18 cellular contexts compared by ENCODE assay signal in the genomic region with DNA sequence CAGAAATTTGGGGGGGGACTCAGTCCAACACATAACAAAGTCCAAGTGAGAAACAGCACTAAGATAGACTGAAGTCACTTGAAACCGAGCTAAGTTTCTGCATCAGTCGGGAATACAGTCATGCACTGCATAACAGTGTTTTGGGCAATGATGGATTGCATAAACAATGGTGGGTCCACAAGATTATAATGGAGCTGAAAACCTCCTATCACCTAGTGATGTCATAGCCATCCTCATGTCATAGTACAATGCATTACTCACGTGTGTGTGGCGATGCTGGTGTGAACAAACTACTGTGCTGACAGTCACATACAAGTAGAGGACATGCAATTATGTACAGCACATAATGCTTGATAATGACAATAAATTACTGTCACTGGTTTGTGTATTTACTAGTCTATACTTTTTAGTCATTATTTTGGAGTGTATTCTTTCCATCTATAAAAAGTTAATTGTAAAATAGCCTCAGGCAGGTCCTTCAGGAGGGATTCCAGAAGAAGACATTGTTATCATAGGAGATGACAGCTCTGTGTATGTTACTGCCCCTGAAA.
DNase-seq lines count a peak whose midpoint lies in the region; ATAC-seq and TF ChIP-seq lines count a peak whose summit lies in the region.
"Had no signal": no experiment of that assay in that cellular context is flagged by ENCODE, and none has a peak within 500 bp of the region (broad histone marks: within the 10 kb centered on the region; RNA-seq: fewer than 3 reads in every experiment).

No MANE protein-coding gene starts in this region.

- POLR2A ChIA-PET in Panc1 (lab: Charles Lee), result interaction anchor here (0.6 kb wide), 1 partner anchor 1222 kb away, joined by 4 read pairs; no protein-coding TSS in a partner anchor

- no peaks in the 10 kb centered on the region for H3K36me3 Mint-ChIP-seq in neural crest cell (ENCODE audit: low read depth)
- no peaks in the 10 kb centered on the region for H3K36me3 Mint-ChIP-seq in HFFc6 (ENCODE audit: low read depth)

- no peak overlapping the region for H3K4me3 ChIP-seq in Panc1 (ENCODE audit: low read depth in 2 of 2, low read length in 2 of 2)
- H3K4me3 ChIP-seq: A549 had no signal

- H3K27me3 Mint-ChIP-seq in neural crest cell (ENCODE audit: low read depth) (no peaks in the 10 kb centered on the region), HFFc6 (ENCODE audit: insufficient read depth) (peaks cover 21% of the 10 kb centered on the region; the same call in 1 of the 2 replicates)

- intact Hi-C loops in Panc1 (cut with micrococcal nuclease; ENCODE audit: unreplicated experiment), result no loop called here

- H3K4me1 Mint-ChIP-seq in neural crest cell, result peaks cover 33% of the 10 kb centered on the region
- H3K4me1 Mint-ChIP-seq in HFFc6 (ENCODE audit: low read depth), result peaks cover 6% of the 10 kb centered on the region

- H3K27ac ChIP-seq in Panc1 (ENCODE audit: low read length), result no peak overlapping the region
- H3K27ac ChIP-seq: 22Rv1, A549, C4-2B had no signal

- CTCF ChIA-PET in Panc1 (lab: Charles Lee), result interaction anchor here (0.6 kb wide), 1 partner anchor 480 kb away, joined by 3 read pairs; no protein-coding TSS in a partner anchor

- peak; percentile 3 for DNase-seq in NCI-H2227 treated with DMSO at 0.1 percent for 48 hours (lab: John Stamatoyannopoulos, UW)
- no peak for DNase-seq in NCI-H2227 (lab: John Stamatoyannopoulos, UW; ENCODE audit: unreplicated experiment)
- peak; percentile 31 for DNase-seq in NCI-H226
- DNase-seq in Panc1 (ENCODE audit: low read depth, low spot score), result no peak
- no peak for DNase-seq in neural crest cell (ENCODE audit: low read depth, low spot score)
- no peak for DNase-seq in NOMO-1 treated with DMSO at 0.1 percent for 48 hours (lab: John Stamatoyannopoulos, UW; ENCODE audit: unreplicated experiment)
- DNase-seq in SW480 (ENCODE audit: low spot score), result no peak
- DNase-seq in HFFc6, result no peak
- DNase-seq: AML-193; Calu3; CD4-positive, alpha-beta T cell; DMS79 treated with DMSO at 0.1 percent for 48 hours; GF-D8; GOT3; H7 had no signal

- H3K9me3 Mint-ChIP-seq in neural crest cell (no peaks in the 10 kb centered on the region), HFFc6 (no peaks in the 10 kb centered on the region)
- H3K9me3 Mint-ChIP-seq: CD4-positive, alpha-beta T cell had no signal

- H3K27ac Mint-ChIP-seq in neural crest cell (ENCODE audit: unreplicated experiment), result peak overlapping the region; percentile 28
- no peak overlapping the region for H3K27ac Mint-ChIP-seq in HFFc6
- H3K27ac Mint-ChIP-seq: CD4-positive, alpha-beta T cell had no signal

- H3K36me3 ChIP-seq in Panc1 (ENCODE audit: control insufficient read depth, insufficient read depth, low read length), result no peaks in the 10 kb centered on the region

- H3K4me3 Mint-ChIP-seq in neural crest cell, result no peak overlapping the region
- H3K4me3 Mint-ChIP-seq in HFFc6, result no peak overlapping the region
- H3K4me3 Mint-ChIP-seq: CD4-positive, alpha-beta T cell had no signal

- 0 out of 2 replicates have a peak, but pooled peaks have one; percentile 30 for ATAC-seq in Panc1
- ATAC-seq: A549 had no signal

- no peak for TF ChIP-seq CTCF in Panc1 (IDR thresholded peaks at IDR 0.05)
- TF ChIP-seq CTCF in neural crest cell (conservative IDR thresholded peaks at IDR 0.05), result no peak
- TF ChIP-seq CTCF in HFFc6 (IDR thresholded peaks at IDR 0.05), result no peak

- no TSS peak for BruUV-seq in Panc1 (replicated peaks; lab: Mats Ljungman, UMichigan)

- no peaks in the 10 kb centered on the region for H3K9me3 ChIP-seq in Panc1 (ENCODE audit: control insufficient read depth, insufficient read depth, low read depth, low read length)
- H3K9me3 ChIP-seq: A549 had no signal

- H3K27me3 ChIP-seq in Panc1 (ENCODE audit: control insufficient read depth, insufficient read depth, low read length), result no peaks in the 10 kb centered on the region

- in situ Hi-C loops in Panc1 (cut with HindIII; ENCODE audit: low pct_unique_long_range_greater_than_20kb, low sequenced_read_pairs), result no loop called here

- 0 out of 2 replicates have a peak, but pooled peaks cover 3% of the 10 kb centered on the region for H3K4me1 ChIP-seq in Panc1 (ENCODE audit: control insufficient read depth, insufficient read depth, low read length)

Comparison
In these comparisons a context has a peak if more than half of its experiments do, and no peak if none do; other contexts are left out.
1. DNase-seq: peak in NCI-H2227 treated with DMSO at 0.1 percent for 48 hours (single experiment) and NCI-H226 (single experiment); none in NCI-H2227 (single experiment), Panc1 (single experiment), neural crest cell (single experiment), NOMO-1 treated with DMSO at 0.1 percent for 48 hours (single experiment), SW480 (single experiment) and HFFc6 (single experiment).